8 cellular contexts compared by ENCODE assay signal in genomic region chr10:6171891-6172354, GRCh38. TPM values are rescaled to one million over a fixed set of nuclear protein-coding genes. Genes with fewer than 3 reads are reported as not detected.
DNase-seq lines count a peak whose midpoint lies in the region; ATAC-seq and TF ChIP-seq lines count a peak whose summit lies in the region.

No MANE protein-coding gene starts in this region.

- H3K9me3 Mint-ChIP-seq in progenitor cell of endocrine pancreas (ENCODE audit: low read depth): no peaks in the 10 kb centered on the region

- H3K4me1 Mint-ChIP-seq in progenitor cell of endocrine pancreas (ENCODE audit: low read depth): peaks cover 5% of the 10 kb centered on the region

- no peak for TF ChIP-seq CTCF in fibroblast of pulmonary artery (IDR thresholded peaks at IDR 0.05; ENCODE audit: low read length, missing control alignments)
- no peak for TF ChIP-seq CTCF in progenitor cell of endocrine pancreas (IDR thresholded peaks at IDR 0.05; ENCODE audit: unreplicated experiment)

- H3K4me3 Mint-ChIP-seq in progenitor cell of endocrine pancreas (ENCODE audit: low read depth): no peak overlapping the region

- ATAC-seq in GM18502 (IDR thresholded peaks at IDR 0.05; ENCODE audit: poor library complexity, unreplicated experiment) (peak; percentile 37), HG03095 (IDR thresholded peaks at IDR 0.05; ENCODE audit: unreplicated experiment) (no peak)

- peak overlapping the region; percentile 21 for H3K4me3 ChIP-seq in fibroblast of pulmonary artery (replicated peaks; ENCODE audit: low read depth, low read length)

- H3K27me3 Mint-ChIP-seq in progenitor cell of endocrine pancreas: no peaks in the 10 kb centered on the region

- DNase-seq in T1000 (lab: John Stamatoyannopoulos, UW) (peak; percentile 84), fibroblast of pulmonary artery (ENCODE audit: low read depth) (peak; percentile 92), pulmonary artery endothelial cell (ENCODE audit: low read depth, low spot score) (peak; percentile 87), progenitor cell of endocrine pancreas (ENCODE audit: low spot score, unreplicated experiment) (no peak), retina (no peak), NCI-H1930 (lab: John Stamatoyannopoulos, UW) (no peak)

- H3K36me3 Mint-ChIP-seq in progenitor cell of endocrine pancreas (ENCODE audit: insufficient read depth): peaks cover 3% of the 10 kb centered on the region

- no peak overlapping the region for H3K27ac Mint-ChIP-seq in progenitor cell of endocrine pancreas

RNA-seq across cellular contexts. Expression of gene PFKFB3, which starts 30.8 kb away (rescaled TPM):
- total RNA-seq in pulmonary artery endothelial cell: 28.4 and 39.3 TPM in 2 replicates
- total RNA-seq in progenitor cell of endocrine pancreas: 63.9 and 64.5 TPM in 2 replicates

Comparison
In these comparisons a context has a peak if more than half of its experiments do, and no peak if none do; other contexts are left out.
1. DNase-seq: peak in T1000 (single experiment), fibroblast of pulmonary artery (single experiment) and pulmonary artery endothelial cell (single experiment); none in progenitor cell of endocrine pancreas (single experiment), retina (single experiment) and NCI-H1930 (0 of 2).